Comparison of ENCODE assay signal across 16 cellular contexts in the genomic region with DNA sequence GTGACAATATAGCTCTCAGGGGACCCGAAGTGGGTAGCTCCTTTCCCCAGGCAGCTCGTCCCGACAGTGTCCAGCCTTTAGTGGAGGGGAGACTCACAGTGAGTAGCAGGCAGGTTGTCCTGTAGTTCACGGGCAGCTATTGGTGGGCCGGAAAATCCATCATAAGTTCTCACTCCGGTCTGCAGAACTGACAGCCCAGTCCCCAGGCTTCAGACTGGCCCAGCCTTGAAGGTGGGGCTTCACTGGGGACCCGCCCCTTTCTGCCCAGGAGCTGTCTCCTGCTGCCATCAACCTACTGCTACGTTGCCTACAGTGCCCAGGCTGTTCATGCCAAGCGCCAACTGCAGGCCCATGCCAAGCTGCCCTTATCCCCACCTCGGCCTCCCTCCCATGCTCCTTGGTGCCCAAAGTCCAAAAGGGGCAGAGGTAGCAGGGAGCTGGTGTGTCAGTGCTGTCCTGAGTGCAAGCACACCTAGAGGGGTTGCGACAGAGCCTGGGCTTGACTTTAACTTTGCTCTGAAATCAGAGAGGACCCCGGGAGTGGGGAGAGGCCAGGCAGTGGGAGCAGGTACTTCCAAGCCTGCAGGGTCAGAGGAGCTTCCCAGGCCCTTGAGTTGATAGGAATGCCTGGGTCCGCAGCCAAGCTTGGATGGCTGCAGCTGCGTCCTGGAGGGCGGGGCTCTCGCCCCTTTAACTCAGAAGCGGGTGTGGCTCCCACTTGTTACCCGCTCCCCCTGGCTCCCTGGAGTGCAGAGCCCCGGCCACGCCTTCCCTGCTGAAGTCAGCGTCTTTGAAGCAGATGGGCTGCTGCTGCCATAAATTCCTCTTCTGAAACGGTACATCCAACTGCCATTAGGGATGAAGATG.
DNase-seq lines count a peak whose midpoint lies in the region; ATAC-seq and TF ChIP-seq lines count a peak whose summit lies in the region.
"Had no signal": no experiment of that assay in that cellular context is flagged by ENCODE, and none has a peak within 500 bp of the region (broad histone marks: within the 10 kb centered on the region; RNA-seq: fewer than 3 reads in every experiment).

No MANE protein-coding gene starts in this region.

- peak; percentile 33 to 60 for ATAC-seq in lower lobe of right lung
- ATAC-seq in HG03432 (IDR thresholded peaks at IDR 0.05; ENCODE audit: unreplicated experiment), result no peak
- ATAC-seq in HG02885 (IDR thresholded peaks at IDR 0.05; ENCODE audit: poor library complexity, unreplicated experiment), result no peak
- ATAC-seq: activated T-cell treated with anti-CD3 and anti-CD28 coated beads, Interleukin-2, amount 50 U/mL, for 4 hours; left lobe of liver had no signal

- H3K9ac ChIP-seq in BLaER1 treated with 17β-estradiol and CSF1 and Interleukin-3, amounts not matched to agents 10 nM and 100 nM, result no peak overlapping the region

- H3K27ac ChIP-seq in BLaER1 treated with 17β-estradiol and CSF1 and Interleukin-3, amounts not matched to agents 10 nM and 100 nM, result no peak overlapping the region
- H3K27ac ChIP-seq in SJCRH30 (no peak overlapping the region), lower lobe of right lung (no peak overlapping the region)
- H3K27ac ChIP-seq: adrenal gland, prostate gland had no signal

- POLR2A ChIA-PET in HEK293T (lab: Yijun Ruan, JAX), result no interaction called here

- CTCF ChIA-PET in HEK293T (lab: Yijun Ruan, JAX), result no interaction called here

- H3K4me3 ChIP-seq in BLaER1 treated with 17β-estradiol and CSF1 and Interleukin-3, amounts not matched to agents 10 nM and 100 nM, result no peak overlapping the region
- 0 out of 2 replicates have a peak overlapping the region, but pooled peaks have one; percentile 8 for H3K4me3 ChIP-seq in SJCRH30
- no peak overlapping the region for H3K4me3 ChIP-seq in lower lobe of right lung
- H3K4me3 ChIP-seq: adrenal gland, prostate gland had no signal

- H4K20me1 ChIP-seq in BLaER1 treated with 17β-estradiol and CSF1 and Interleukin-3, amounts not matched to agents 10 nM and 100 nM, result no peaks in the 10 kb centered on the region

- peak overlapping the region in 10 of 11 experiments; percentile 13 to 48 (median 40); a peak in 18 of 22 replicates for H3K4me2 ChIP-seq in BLaER1 treated with 17β-estradiol and CSF1 and Interleukin-3, amounts not matched to agents 10 nM and 100 nM

- peak; percentile 10 for DNase-seq in HEK293T (ENCODE audit: extremely low spot score)
- DNase-seq in SJCRH30, result peak; percentile 61
- DNase-seq in lower lobe of right lung, result no peak
- DNase-seq in RKO (ENCODE audit: low spot score), result no peak
- DNase-seq in anterior cingulate cortex (lab: John Stamatoyannopoulos, UW), result no peak
- DNase-seq: activated CD4-positive, alpha-beta memory T cell treated with anti-CD3 and anti-CD28 coated beads for 36 hours; activated T-cell treated with anti-CD3 and anti-CD28 coated beads, Interleukin-2, amount 50 U/mL, for 4 hours; AML-193; central memory CD4-positive, alpha-beta T cell; NCI-H2029 had no signal

- H3K4me1 ChIP-seq in BLaER1 treated with 17β-estradiol and CSF1 and Interleukin-3, amounts not matched to agents 10 nM and 100 nM, result peaks cover 0 to 20% (median 12%) of the 10 kb centered on the region in 10 experiments; a peak in 12 of 20 replicates
- H3K4me1 ChIP-seq in SJCRH30, result no peaks in the 10 kb centered on the region
- H3K4me1 ChIP-seq in lower lobe of right lung, result no peaks in the 10 kb centered on the region
- H3K4me1 ChIP-seq: adrenal gland, prostate gland had no signal

- intact Hi-C loops in lower lobe of right lung (cut with DNase I), result no loop called here

- no peaks in the 10 kb centered on the region; a peak in 1 of 22 replicates for H3K9me3 ChIP-seq in BLaER1 treated with 17β-estradiol and CSF1 and Interleukin-3, amounts not matched to agents 10 nM and 100 nM (replicated peaks in 1 of 11)
- no peaks in the 10 kb centered on the region for H3K9me3 ChIP-seq in SJCRH30 (replicated peaks)
- no peaks in the 10 kb centered on the region for H3K9me3 ChIP-seq in lower lobe of right lung
- H3K9me3 ChIP-seq: adrenal gland, prostate gland had no signal

- H3K27me3 ChIP-seq in BLaER1 treated with 17β-estradiol and CSF1 and Interleukin-3, amounts not matched to agents 10 nM and 100 nM, result no peaks in the 10 kb centered on the region
- no peaks in the 10 kb centered on the region for H3K27me3 ChIP-seq in SJCRH30
- no peaks in the 10 kb centered on the region for H3K27me3 ChIP-seq in lower lobe of right lung (ENCODE audit: low read depth)
- H3K27me3 ChIP-seq: adrenal gland had no signal

- TF ChIP-seq CTCF in lower lobe of right lung (IDR thresholded peaks at IDR 0.05), result no peak

- H3K36me3 ChIP-seq in BLaER1 treated with 17β-estradiol and CSF1 and Interleukin-3, amounts not matched to agents 10 nM and 100 nM, result no peaks in the 10 kb centered on the region
- H3K36me3 ChIP-seq in SJCRH30, result no peaks in the 10 kb centered on the region
- H3K36me3 ChIP-seq in lower lobe of right lung, result no peaks in the 10 kb centered on the region
- H3K36me3 ChIP-seq: adrenal gland, prostate gland had no signal

TF ChIP-seq in HEK293T, 16 proteins besides CTCF, POLR2A, EP300 and RAD21:
- TF ChIP-seq, protein P1, sequence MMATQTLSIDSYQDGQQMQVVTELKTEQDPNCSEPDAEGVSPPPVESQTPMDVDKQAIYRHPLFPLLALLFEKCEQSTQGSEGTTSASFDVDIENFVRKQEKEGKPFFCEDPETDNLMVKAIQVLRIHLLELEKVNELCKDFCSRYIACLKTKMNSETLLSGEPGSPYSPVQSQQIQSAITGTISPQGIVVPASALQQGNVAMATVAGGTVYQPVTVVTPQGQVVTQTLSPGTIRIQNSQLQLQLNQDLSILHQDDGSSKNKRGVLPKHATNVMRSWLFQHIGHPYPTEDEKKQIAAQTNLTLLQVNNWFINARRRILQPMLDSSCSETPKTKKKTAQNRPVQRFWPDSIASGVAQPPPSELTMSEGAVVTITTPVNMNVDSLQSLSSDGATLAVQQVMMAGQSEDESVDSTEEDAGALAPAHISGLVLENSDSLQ (IDR thresholded peaks at IDR 0.05), result no peak
- TF ChIP-seq ARNT (IDR thresholded peaks at IDR 0.05) (no peak), FOXM1 (IDR thresholded peaks at IDR 0.05; ENCODE audit: borderline replicate concordance) (no peak)

Comparison
In these comparisons a context has a peak if more than half of its experiments do, and no peak if none do; other contexts are left out.
1. DNase-seq: peak in HEK293T (single experiment) and SJCRH30 (2 of 2); none in lower lobe of right lung (single experiment), RKO (single experiment) and anterior cingulate cortex (0 of 58).
2. ATAC-seq: peak in lower lobe of right lung (2 of 2); none in HG03432 (single experiment) and HG02885 (single experiment).